ENCODE assay signal across 33 cellular contexts in genomic region chr3:95348879-95349278, GRCh38.
"Had no signal": no experiment of that assay in that cellular context is flagged by ENCODE, and none has a peak within 500 bp of the region (broad histone marks: within the 10 kb centered on the region; RNA-seq: fewer than 3 reads in every experiment).

No MANE protein-coding gene starts in this region.

- H3K36me3 Mint-ChIP-seq: activated naive CD4-positive, alpha-beta T cell treated with anti-CD3 and anti-CD28 coated beads, Interleukin-2, amount 50 U/mL, for 24 hours; activated naive CD8-positive, alpha-beta T cell treated with anti-CD3 and anti-CD28 coated beads, Interleukin-2, amount 10 ng/mL, durations not matched to agents 7 days and 5 days had no signal

- ATAC-seq: activated CD4-positive, alpha-beta T cell treated with anti-CD3 and anti-CD28 coated beads for 36 hours; activated CD4-positive, CD25-positive, alpha-beta regulatory T cell treated with anti-CD3 and anti-CD28 coated beads, Interleukin-2, amount 50 U/mL, for 24 hours; activated CD8-positive, alpha-beta T cell treated with anti-CD3 and anti-CD28 coated beads, Interleukin-2, amount 10 ng/mL, durations not matched to agents 7 days and 5 days; body of pancreas had no signal

- H3K36me3 ChIP-seq: MG63 had no signal

- DNase-seq: activated CD4-positive, alpha-beta T cell treated with anti-CD3 and anti-CD28 coated beads for 36 hours; activated CD4-positive, alpha-beta T cell treated with anti-CD3 and anti-CD28 coated beads, Interleukin-2, amount 10 ng/mL, durations not matched to agents 7 days and 5 days; activated CD4-positive, alpha-beta T cell treated with anti-CD3 and anti-CD28 coated beads, Interleukin-2, amount 50 U/mL, for 48 hours; activated CD8-positive, alpha-beta T cell treated with anti-CD3 and anti-CD28 coated beads, Interleukin-2, amount 10 ng/mL, durations not matched to agents 7 days and 5 days; activated gamma-delta T cell; activated naive CD4-positive, alpha-beta T cell treated with Interleukin-2 at 50 U/mL for 16 hours; activated naive CD8-positive, alpha-beta T cell treated with anti-CD3 and anti-CD28 coated beads, Interleukin-2, amount 10 ng/mL, durations not matched to agents 7 days and 5 days; activated T-cell treated with anti-CD3 and anti-CD28 coated beads, Interleukin-2, amount 50 U/mL, for 24 hours; amygdala; body of pancreas; Kasumi-1; KG1; MG63; NCI-H1048; NCI-H1105 treated with DMSO at 0.1 percent for 48 hours; NCI-H1436; NCI-H1694; NCI-H2029; NCI-H2171; NCI-H510A; NCI-H526; NCI-H748 treated with DMSO at 0.1 percent for 48 hours; NK-92 treated with Interleukin-12 subunit alpha and Interleukin-12 subunit beta, amount 100 ng/mL, for 24 hours; PC-9; Right ventricle myocardium superior; SW 1271; T-helper 1 cell; T-helper 2 cell; T-helper 9 cell had no signal

- H3K9me3 Mint-ChIP-seq: activated CD4-positive, alpha-beta T cell treated with anti-CD3 and anti-CD28 coated beads, Interleukin-2, amount 10 ng/mL, durations not matched to agents 7 days and 5 days; activated T-cell treated with anti-CD3 and anti-CD28 coated beads, Interleukin-2, amount 50 U/mL, for 24 hours; activated T-helper 2 cell treated with anti-CD3 and anti-CD28 coated beads, Interferon-gamma antibody, Interleukin-2, Interleukin-4, amounts not matched to agents 10 μg/mL and 5 μg/mL and 100 μg/mL, durations not matched to agents 14 hours and 24 hours and 36 hours had no signal

- H3K4me3 Mint-ChIP-seq: activated CD4-positive, alpha-beta T cell treated with anti-CD3 and anti-CD28 coated beads for 36 hours; activated CD4-positive, alpha-beta T cell treated with anti-CD3 and anti-CD28 coated beads, Interleukin-2, amount 10 ng/mL, durations not matched to agents 7 days and 5 days; activated CD8-positive, alpha-beta T cell treated with anti-CD3 and anti-CD28 coated beads, Interleukin-2, amount 10 ng/mL, durations not matched to agents 7 days and 5 days; activated naive CD4-positive, alpha-beta T cell treated with anti-CD3 and anti-CD28 coated beads, Interleukin-2, amount 50 U/mL, for 24 hours; activated naive CD8-positive, alpha-beta T cell treated with anti-CD3 and anti-CD28 coated beads, Interleukin-2, amount 10 ng/mL, durations not matched to agents 7 days and 5 days; activated T-cell treated with anti-CD3 and anti-CD28 coated beads, Interleukin-2, amount 50 U/mL, for 24 hours had no signal

- H3K27ac ChIP-seq: body of pancreas, breast epithelium, PC-9 had no signal

- H3K4me1 Mint-ChIP-seq: activated CD4-positive, alpha-beta T cell treated with anti-CD3 and anti-CD28 coated beads for 36 hours; activated CD4-positive, alpha-beta T cell treated with anti-CD3 and anti-CD28 coated beads, Interleukin-2, amount 10 ng/mL, durations not matched to agents 7 days and 5 days; activated naive CD4-positive, alpha-beta T cell treated with anti-CD3 and anti-CD28 coated beads, Interleukin-2, amount 50 U/mL, for 24 hours; activated naive CD8-positive, alpha-beta T cell treated with anti-CD3 and anti-CD28 coated beads, Interleukin-2, amount 10 ng/mL, durations not matched to agents 7 days and 5 days had no signal

- H3K4me3 ChIP-seq: body of pancreas, breast epithelium, MG63, PC-9 had no signal

- H3K27ac Mint-ChIP-seq: activated CD4-positive, alpha-beta T cell treated with anti-CD3 and anti-CD28 coated beads for 36 hours; activated CD4-positive, alpha-beta T cell treated with anti-CD3 and anti-CD28 coated beads, Interleukin-2, amount 10 ng/mL, durations not matched to agents 7 days and 5 days; activated CD8-positive, alpha-beta T cell treated with anti-CD3 and anti-CD28 coated beads, Interleukin-2, amount 10 ng/mL, durations not matched to agents 7 days and 5 days; activated naive CD4-positive, alpha-beta T cell treated with anti-CD3 and anti-CD28 coated beads, Interleukin-2, amount 50 U/mL, for 24 hours; activated naive CD8-positive, alpha-beta T cell treated with anti-CD3 and anti-CD28 coated beads, Interleukin-2, amount 10 ng/mL, durations not matched to agents 7 days and 5 days; activated T-cell treated with anti-CD3 and anti-CD28 coated beads, Interleukin-2, amount 50 U/mL, for 24 hours; activated T-helper 2 cell treated with anti-CD3 and anti-CD28 coated beads, Interferon-gamma antibody, Interleukin-2, Interleukin-4, amounts not matched to agents 10 μg/mL and 5 μg/mL and 100 μg/mL, durations not matched to agents 14 hours and 24 hours and 36 hours had no signal

- H3K27me3 ChIP-seq: body of pancreas, breast epithelium, MG63 had no signal

- H3K9me3 ChIP-seq: body of pancreas, breast epithelium, MG63 had no signal

- H3K27me3 Mint-ChIP-seq: activated CD4-positive, alpha-beta T cell treated with anti-CD3 and anti-CD28 coated beads for 36 hours; activated CD4-positive, alpha-beta T cell treated with anti-CD3 and anti-CD28 coated beads, Interleukin-2, amount 10 ng/mL, durations not matched to agents 7 days and 5 days; activated naive CD4-positive, alpha-beta T cell treated with anti-CD3 and anti-CD28 coated beads, Interleukin-2, amount 50 U/mL, for 24 hours; activated naive CD8-positive, alpha-beta T cell treated with anti-CD3 and anti-CD28 coated beads, Interleukin-2, amount 10 ng/mL, durations not matched to agents 7 days and 5 days; activated T-cell treated with anti-CD3 and anti-CD28 coated beads, Interleukin-2, amount 50 U/mL, for 24 hours had no signal

- H3K4me1 ChIP-seq: body of pancreas, breast epithelium had no signal
